ENCODE assay signal across 8 cellular contexts in the genomic region with DNA sequence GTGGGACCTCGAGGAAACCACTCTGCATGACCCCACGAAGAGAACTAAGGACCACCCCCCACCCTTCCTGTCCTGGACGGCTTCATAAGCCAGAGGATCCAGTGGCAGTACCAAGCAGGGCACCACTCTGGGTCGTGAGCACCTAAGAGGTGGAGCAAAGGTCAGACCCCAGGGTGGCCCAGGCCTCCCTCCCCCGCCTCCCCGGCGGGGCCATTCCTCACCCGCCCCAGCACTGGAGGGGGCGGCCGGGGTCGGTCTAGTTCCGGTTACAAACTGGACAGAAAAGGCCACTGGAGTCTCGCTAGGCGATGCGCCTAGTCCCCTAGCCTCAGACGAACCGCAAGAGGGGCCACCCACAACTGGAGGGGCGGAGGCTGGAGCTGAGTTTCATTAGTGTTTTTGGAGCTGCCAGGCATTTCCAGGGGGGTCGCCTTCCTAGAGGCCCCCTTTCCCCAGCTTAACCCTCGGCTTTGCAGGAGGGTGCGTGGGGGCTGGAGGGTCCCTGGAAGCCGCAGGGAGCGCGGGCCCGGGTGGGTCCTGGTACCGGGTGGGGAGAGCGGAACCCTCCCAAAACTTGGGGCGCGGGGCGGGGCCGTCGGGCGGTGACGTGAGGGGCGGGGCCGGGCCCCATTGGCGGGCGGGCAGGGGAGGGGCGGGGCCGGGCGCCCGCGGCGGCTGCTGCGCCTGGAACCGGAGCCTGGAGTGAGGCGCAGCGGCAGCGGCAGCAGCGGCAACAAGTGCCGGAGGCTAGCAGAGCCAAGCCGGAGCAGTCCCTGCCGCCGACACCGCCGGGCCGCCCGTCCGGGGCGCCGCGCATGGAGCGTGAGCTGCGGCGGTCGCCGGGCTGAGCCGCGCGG. TPM values are rescaled to one million over a fixed set of nuclear protein-coding genes. Genes with fewer than 3 reads are reported as not detected.
DNase-seq lines count a peak whose midpoint lies in the region; ATAC-seq and TF ChIP-seq lines count a peak whose summit lies in the region.

A gene with protein sequence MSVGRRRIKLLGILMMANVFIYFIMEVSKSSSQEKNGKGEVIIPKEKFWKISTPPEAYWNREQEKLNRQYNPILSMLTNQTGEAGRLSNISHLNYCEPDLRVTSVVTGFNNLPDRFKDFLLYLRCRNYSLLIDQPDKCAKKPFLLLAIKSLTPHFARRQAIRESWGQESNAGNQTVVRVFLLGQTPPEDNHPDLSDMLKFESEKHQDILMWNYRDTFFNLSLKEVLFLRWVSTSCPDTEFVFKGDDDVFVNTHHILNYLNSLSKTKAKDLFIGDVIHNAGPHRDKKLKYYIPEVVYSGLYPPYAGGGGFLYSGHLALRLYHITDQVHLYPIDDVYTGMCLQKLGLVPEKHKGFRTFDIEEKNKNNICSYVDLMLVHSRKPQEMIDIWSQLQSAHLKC (plus strand): TSS at position 695 of the 857 bp plus-strand sequence. CDS start 26,106 bp downstream, outside the sequence.

- H3K27me3 ChIP-seq in neural cell (ENCODE audit: insufficient read depth, low read depth, low read length): peaks cover 15% of the 10 kb centered on the region

- H4K20me1 ChIP-seq in neural cell (ENCODE audit: insufficient read depth): no peaks in the 10 kb centered on the region

- no peaks in the 10 kb centered on the region for H3K9me3 Mint-ChIP-seq in stimulated activated naive CD8-positive, alpha-beta T cell treated with anti-CD3 and anti-CD28 coated beads, Interleukin-15, amount 100 ng/mL, for 72 hours

- peak within 1 kb of the TSS; percentile 90 to 96 for H3K4me3 Mint-ChIP-seq in stimulated activated naive CD8-positive, alpha-beta T cell treated with anti-CD3 and anti-CD28 coated beads, Interleukin-15, amount 100 ng/mL, for 72 hours

- peaks cover 17% of the 10 kb centered on the region for H3K4me1 Mint-ChIP-seq in stimulated activated naive CD8-positive, alpha-beta T cell treated with anti-CD3 and anti-CD28 coated beads, Interleukin-15, amount 100 ng/mL, for 72 hours

- no peaks in the 10 kb centered on the region for H3K9me2 ChIP-seq in neural cell (ENCODE audit: insufficient read depth, low read length)

- TF ChIP-seq CTCF in fibroblast of villous mesenchyme (IDR thresholded peaks at IDR 0.05; ENCODE audit: insufficient read depth, low read depth, low read length) (no peak), neural cell (IDR thresholded peaks at IDR 0.05; ENCODE audit: poor library complexity, severe bottlenecking) (no peak)

- H3K27ac Mint-ChIP-seq in stimulated activated naive CD8-positive, alpha-beta T cell treated with anti-CD3 and anti-CD28 coated beads, Interleukin-15, amount 100 ng/mL, for 72 hours: peak within 1 kb of the TSS; percentile 93 to 99

- DNase-seq in COR-L47 (lab: John Stamatoyannopoulos, UW) (peak; percentile 48), HT-29 (ENCODE audit: low spot score) (peak; percentile 71), activated gamma-delta T cell (lab: John Stamatoyannopoulos, UW) (peak; percentile 79), fibroblast of villous mesenchyme (ENCODE audit: low read depth) (peak; percentile 73)
- peak; percentile 85 to 86 for DNase-seq in stimulated activated naive CD8-positive, alpha-beta T cell treated with anti-CD3 and anti-CD28 coated beads, Interleukin-15, amount 100 ng/mL, for 72 hours

- H3K9me3 ChIP-seq in neural cell (ENCODE audit: low read length): no peaks in the 10 kb centered on the region

- H3K4me2 ChIP-seq in neural cell (ENCODE audit: low read length): peak within 1 kb of the TSS; percentile 73

- H3K36me3 ChIP-seq in neural cell (ENCODE audit: insufficient read depth, low read length): no peaks in the 10 kb centered on the region

- H2AFZ ChIP-seq in neural cell (ENCODE audit: low read depth, low read length): peak within 1 kb of the TSS; percentile 60

- ATAC-seq in GM19455 (IDR thresholded peaks at IDR 0.05; ENCODE audit: unreplicated experiment): peak; percentile 60
- ATAC-seq in stimulated activated naive CD8-positive, alpha-beta T cell treated with anti-CD3 and anti-CD28 coated beads, Interleukin-15, amount 100 ng/mL, for 72 hours: peak; percentile 67

- TF ChIP-seq RAD21 in neural cell (conservative IDR thresholded peaks at IDR 0.05): no peak

- H3K79me2 ChIP-seq in neural cell (replicated peaks; ENCODE audit: insufficient read depth, low read length): peaks cover 5% of the 10 kb centered on the region

- TF ChIP-seq EP300 in neural cell (conservative IDR thresholded peaks at IDR 0.05; ENCODE audit: poor library complexity, severe bottlenecking): no peak

- peak within 1 kb of the TSS; percentile 98 for H3K4me3 ChIP-seq in fibroblast of villous mesenchyme (ENCODE audit: low read depth, low read length)
- peak within 1 kb of the TSS; percentile 97 for H3K4me3 ChIP-seq in neural cell (ENCODE audit: low read length)

- peak; percentile 96 for TF ChIP-seq POLR2A in Raji (IDR thresholded peaks at IDR 0.05; ENCODE audit: insufficient read depth, low read depth, low read length)

- peak within 1 kb of the TSS; percentile 69 for H3K9ac ChIP-seq in neural cell (ENCODE audit: low read length)

- H3K27ac ChIP-seq in neural cell (ENCODE audit: low read length): no peak within 1 kb of the TSS

- no peaks in the 10 kb centered on the region for H3F3A ChIP-seq in neural cell (ENCODE audit: insufficient read depth, low read length, poor library complexity, severe bottlenecking)

- H3K27me3 Mint-ChIP-seq in stimulated activated naive CD8-positive, alpha-beta T cell treated with anti-CD3 and anti-CD28 coated beads, Interleukin-15, amount 100 ng/mL, for 72 hours: no peaks in the 10 kb centered on the region

TF ChIP-seq in neural cell, 6 proteins besides CTCF, POLR2A, EP300 and RAD21:
- TF ChIP-seq MXI1 (conservative IDR thresholded peaks at IDR 0.05; ENCODE audit: poor library complexity, severe bottlenecking) (no peak), TAF1 (IDR thresholded peaks at IDR 0.05; ENCODE audit: low read depth) (no peak), POLR2AphosphoS5 (IDR thresholded peaks at IDR 0.05) (peak; percentile 26), EZH2 (IDR thresholded peaks at IDR 0.05; ENCODE audit: borderline replicate concordance, insufficient read depth, low read length, poor library complexity, severe bottlenecking) (no peak), SMC3 (conservative IDR thresholded peaks at IDR 0.05; ENCODE audit: poor library complexity) (no peak)
- TF ChIP-seq, protein P1, sequence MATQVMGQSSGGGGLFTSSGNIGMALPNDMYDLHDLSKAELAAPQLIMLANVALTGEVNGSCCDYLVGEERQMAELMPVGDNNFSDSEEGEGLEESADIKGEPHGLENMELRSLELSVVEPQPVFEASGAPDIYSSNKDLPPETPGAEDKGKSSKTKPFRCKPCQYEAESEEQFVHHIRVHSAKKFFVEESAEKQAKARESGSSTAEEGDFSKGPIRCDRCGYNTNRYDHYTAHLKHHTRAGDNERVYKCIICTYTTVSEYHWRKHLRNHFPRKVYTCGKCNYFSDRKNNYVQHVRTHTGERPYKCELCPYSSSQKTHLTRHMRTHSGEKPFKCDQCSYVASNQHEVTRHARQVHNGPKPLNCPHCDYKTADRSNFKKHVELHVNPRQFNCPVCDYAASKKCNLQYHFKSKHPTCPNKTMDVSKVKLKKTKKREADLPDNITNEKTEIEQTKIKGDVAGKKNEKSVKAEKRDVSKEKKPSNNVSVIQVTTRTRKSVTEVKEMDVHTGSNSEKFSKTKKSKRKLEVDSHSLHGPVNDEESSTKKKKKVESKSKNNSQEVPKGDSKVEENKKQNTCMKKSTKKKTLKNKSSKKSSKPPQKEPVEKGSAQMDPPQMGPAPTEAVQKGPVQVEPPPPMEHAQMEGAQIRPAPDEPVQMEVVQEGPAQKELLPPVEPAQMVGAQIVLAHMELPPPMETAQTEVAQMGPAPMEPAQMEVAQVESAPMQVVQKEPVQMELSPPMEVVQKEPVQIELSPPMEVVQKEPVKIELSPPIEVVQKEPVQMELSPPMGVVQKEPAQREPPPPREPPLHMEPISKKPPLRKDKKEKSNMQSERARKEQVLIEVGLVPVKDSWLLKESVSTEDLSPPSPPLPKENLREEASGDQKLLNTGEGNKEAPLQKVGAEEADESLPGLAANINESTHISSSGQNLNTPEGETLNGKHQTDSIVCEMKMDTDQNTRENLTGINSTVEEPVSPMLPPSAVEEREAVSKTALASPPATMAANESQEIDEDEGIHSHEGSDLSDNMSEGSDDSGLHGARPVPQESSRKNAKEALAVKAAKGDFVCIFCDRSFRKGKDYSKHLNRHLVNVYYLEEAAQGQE (IDR thresholded peaks at IDR 0.05; ENCODE audit: borderline replicate concordance): no peak
TF ChIP-seq in neural cell: peak in this region for 1.

RNA-seq across cellular contexts. Expression of the gene that starts here (rescaled TPM):
- total RNA-seq in HT-29 (2014; rRNA removed; shearing (Covaris generic)): 19.3 and 23.0 TPM in 2 replicates
- 19.0 and 26.3 TPM in 2 replicates for total RNA-seq in fibroblast of villous mesenchyme
- 4.2 and 5.8 TPM in 2 replicates for polyA plus RNA-seq in neural cell
- polyA minus RNA-seq in neural cell: 8.7 and 10.0 TPM in 2 replicates
